In the genomic region with DNA sequence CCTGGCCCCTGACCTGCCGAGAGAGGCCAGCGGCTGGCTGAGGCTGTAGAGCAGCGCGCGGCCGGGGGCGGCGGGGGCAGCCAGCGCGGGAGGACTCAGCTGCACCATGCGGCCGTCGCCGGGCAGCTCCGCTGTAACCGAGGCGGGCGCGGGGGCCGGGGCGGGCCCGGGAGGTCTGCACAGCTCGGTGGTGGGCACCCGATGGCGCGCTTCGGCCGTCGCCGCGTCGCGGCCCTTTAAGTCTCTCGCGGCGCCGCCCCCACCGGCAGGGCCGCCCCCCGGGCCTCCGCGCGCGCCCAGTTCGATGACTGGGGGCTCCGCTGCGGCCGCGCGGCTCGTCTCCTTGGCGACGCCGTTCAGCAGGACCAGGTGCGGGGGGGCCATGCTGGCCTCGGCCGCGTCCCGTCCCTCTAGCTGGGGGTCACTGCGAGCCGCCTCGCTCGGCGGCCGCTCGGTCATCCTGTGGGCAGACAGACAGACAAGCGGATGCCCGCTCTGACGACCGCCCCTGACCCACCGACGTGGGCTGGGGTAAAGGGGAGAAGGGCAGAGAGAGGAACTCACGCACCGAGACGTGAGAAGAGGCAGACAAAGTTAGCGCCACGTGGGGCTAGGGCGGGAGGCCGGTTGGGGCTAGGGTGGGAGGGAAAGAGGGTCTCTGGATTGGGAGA, we compare ENCODE assay signal across 8 cellular contexts. TPM values are rescaled to one million over a fixed set of nuclear protein-coding genes. Genes with fewer than 3 reads are reported as not detected.
DNase-seq lines count a peak whose midpoint lies in the region; ATAC-seq and TF ChIP-seq lines count a peak whose summit lies in the region.

No MANE protein-coding gene starts in this region.

- DNase-seq in left ventricle myocardium superior (peak; percentile 37), sciatic nerve (ENCODE audit: low spot score) (peak; percentile 45), activated gamma-delta T cell treated with Interleukin-2 at 50 U/mL for 16 hours (no peak), GM03348 (ENCODE audit: low spot score) (no peak), RKO (ENCODE audit: low spot score) (no peak)

- no peaks in the 10 kb centered on the region for H3K4me1 ChIP-seq in HEK293 (ENCODE audit: control insufficient read depth, insufficient read depth, low read length)

- H3K4me3 ChIP-seq in HEK293 (ENCODE audit: low read depth, low read length) = peak overlapping the region; percentile 1; the same call in 1 of the 2 replicates

- H3K27ac ChIP-seq in HEK293 (ENCODE audit: extremely low read depth, low read depth, low read length) = no peak overlapping the region; the same call in 1 of the 2 replicates

- no peaks in the 10 kb centered on the region for H3K9me3 ChIP-seq in HEK293 (ENCODE audit: control insufficient read depth, insufficient read depth, low read depth, low read length)

- ATAC-seq in SK-N-SH treated with all-trans-retinoic acid at 6 μM for 48 hours (peak; percentile 40), left ventricle myocardium superior (peak; percentile 13), sciatic nerve (no peak), GM18498 (IDR thresholded peaks at IDR 0.05; ENCODE audit: unreplicated experiment) (no peak)

- CTCF ChIA-PET in HEK293 (lab: Yijun Ruan, JAX) = no interaction called here

- POLR2A ChIA-PET in HEK293 (lab: Yijun Ruan, JAX) = no interaction called here

- TF ChIP-seq CTCF in HEK293 (tag by site-specific recombination; IDR thresholded peaks at IDR 0.05) = no peak

- intact Hi-C loops in left ventricle myocardium superior (cut with micrococcal nuclease) (no loop called here), sciatic nerve (cut with DNase I) (no loop called here)

- no peaks in the 10 kb centered on the region for H3K36me3 ChIP-seq in HEK293 (ENCODE audit: control insufficient read depth in 2 of 2, insufficient read depth in 1 of 2, low read length in 2 of 2)

TF ChIP-seq in HEK293, 187 proteins besides CTCF, POLR2A, EP300 and RAD21:
- TF ChIP-seq ZNF473 (tag by site-specific recombination; IDR thresholded peaks at IDR 0.05) (no peak), ZBTB26 (tag by site-specific recombination; optimal IDR thresholded peaks at IDR 0.05) (peak; percentile 19), OSR2 (tag by site-specific recombination; IDR thresholded peaks at IDR 0.05) (no peak), ZXDB (tag by site-specific recombination; IDR thresholded peaks at IDR 0.05) (no peak), ZNF596 (tag by site-specific recombination; IDR thresholded peaks at IDR 0.05) (no peak)
- TF ChIP-seq, protein P1, sequence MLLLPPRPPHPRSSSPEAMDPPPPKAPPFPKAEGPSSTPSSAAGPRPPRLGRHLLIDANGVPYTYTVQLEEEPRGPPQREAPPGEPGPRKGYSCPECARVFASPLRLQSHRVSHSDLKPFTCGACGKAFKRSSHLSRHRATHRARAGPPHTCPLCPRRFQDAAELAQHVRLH (tag by site-specific recombination; IDR thresholded peaks at IDR 0.05) = no peak
TF ChIP-seq in HEK293: peak in this region for 1.

TF ChIP-seq in SK-N-SH treated with all-trans-retinoic acid at 6 μM for 48 hours, 23 proteins besides CTCF, POLR2A, EP300 and RAD21:
- TF ChIP-seq, protein P2, sequence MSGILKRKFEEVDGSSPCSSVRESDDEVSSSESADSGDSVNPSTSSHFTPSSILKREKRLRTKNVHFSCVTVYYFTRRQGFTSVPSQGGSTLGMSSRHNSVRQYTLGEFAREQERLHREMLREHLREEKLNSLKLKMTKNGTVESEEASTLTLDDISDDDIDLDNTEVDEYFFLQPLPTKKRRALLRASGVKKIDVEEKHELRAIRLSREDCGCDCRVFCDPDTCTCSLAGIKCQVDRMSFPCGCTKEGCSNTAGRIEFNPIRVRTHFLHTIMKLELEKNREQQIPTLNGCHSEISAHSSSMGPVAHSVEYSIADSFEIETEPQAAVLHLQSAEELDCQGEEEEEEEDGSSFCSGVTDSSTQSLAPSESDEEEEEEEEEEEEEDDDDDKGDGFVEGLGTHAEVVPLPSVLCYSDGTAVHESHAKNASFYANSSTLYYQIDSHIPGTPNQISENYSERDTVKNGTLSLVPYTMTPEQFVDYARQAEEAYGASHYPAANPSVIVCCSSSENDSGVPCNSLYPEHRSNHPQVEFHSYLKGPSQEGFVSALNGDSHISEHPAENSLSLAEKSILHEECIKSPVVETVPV (CRISPR knock-in tag; IDR thresholded peaks at IDR 0.05) = no peak
- TF ChIP-seq ZNF565 (CRISPR knock-in tag; conservative IDR thresholded peaks at IDR 0.05; ENCODE audit: low read depth) (no peak), ZC3H10 (CRISPR knock-in tag; IDR thresholded peaks at IDR 0.05) (no peak), TOX (CRISPR knock-in tag; IDR thresholded peaks at IDR 0.05; ENCODE audit: borderline replicate concordance) (no peak), ISL1 (CRISPR knock-in tag; IDR thresholded peaks at IDR 0.05) (no peak), SNAI2 (CRISPR knock-in tag; IDR thresholded peaks at IDR 0.05) (no peak), ZFP3 (CRISPR knock-in tag; IDR thresholded peaks at IDR 0.05) (no peak), PPARA (CRISPR knock-in tag; IDR thresholded peaks at IDR 0.05; ENCODE audit: borderline replicate concordance) (no peak), ZNF8 (CRISPR knock-in tag; IDR thresholded peaks at IDR 0.05) (no peak), CSDC2 (CRISPR knock-in tag; IDR thresholded peaks at IDR 0.05) (no peak), OSR1 (CRISPR knock-in tag; IDR thresholded peaks at IDR 0.05) (no peak), ZFP30 (CRISPR knock-in tag; IDR thresholded peaks at IDR 0.05) (no peak), GLIS3 (CRISPR knock-in tag; IDR thresholded peaks at IDR 0.05) (no peak), RARB (CRISPR knock-in tag; IDR thresholded peaks at IDR 0.05) (no peak), ESRRG (CRISPR knock-in tag; IDR thresholded peaks at IDR 0.05) (no peak), BACH2 (CRISPR knock-in tag; IDR thresholded peaks at IDR 0.05; ENCODE audit: borderline replicate concordance) (no peak), ARNTL (CRISPR knock-in tag; IDR thresholded peaks at IDR 0.05; ENCODE audit: borderline replicate concordance, low read depth) (no peak)
- TF ChIP-seq, protein P3, sequence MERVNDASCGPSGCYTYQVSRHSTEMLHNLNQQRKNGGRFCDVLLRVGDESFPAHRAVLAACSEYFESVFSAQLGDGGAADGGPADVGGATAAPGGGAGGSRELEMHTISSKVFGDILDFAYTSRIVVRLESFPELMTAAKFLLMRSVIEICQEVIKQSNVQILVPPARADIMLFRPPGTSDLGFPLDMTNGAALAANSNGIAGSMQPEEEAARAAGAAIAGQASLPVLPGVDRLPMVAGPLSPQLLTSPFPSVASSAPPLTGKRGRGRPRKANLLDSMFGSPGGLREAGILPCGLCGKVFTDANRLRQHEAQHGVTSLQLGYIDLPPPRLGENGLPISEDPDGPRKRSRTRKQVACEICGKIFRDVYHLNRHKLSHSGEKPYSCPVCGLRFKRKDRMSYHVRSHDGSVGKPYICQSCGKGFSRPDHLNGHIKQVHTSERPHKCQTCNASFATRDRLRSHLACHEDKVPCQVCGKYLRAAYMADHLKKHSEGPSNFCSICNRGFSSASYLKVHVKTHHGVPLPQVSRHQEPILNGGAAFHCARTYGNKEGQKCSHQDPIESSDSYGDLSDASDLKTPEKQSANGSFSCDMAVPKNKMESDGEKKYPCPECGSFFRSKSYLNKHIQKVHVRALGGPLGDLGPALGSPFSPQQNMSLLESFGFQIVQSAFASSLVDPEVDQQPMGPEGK (CRISPR knock-in tag; IDR thresholded peaks at IDR 0.05; ENCODE audit: borderline replicate concordance) = no peak
- TF ChIP-seq, protein P4, sequence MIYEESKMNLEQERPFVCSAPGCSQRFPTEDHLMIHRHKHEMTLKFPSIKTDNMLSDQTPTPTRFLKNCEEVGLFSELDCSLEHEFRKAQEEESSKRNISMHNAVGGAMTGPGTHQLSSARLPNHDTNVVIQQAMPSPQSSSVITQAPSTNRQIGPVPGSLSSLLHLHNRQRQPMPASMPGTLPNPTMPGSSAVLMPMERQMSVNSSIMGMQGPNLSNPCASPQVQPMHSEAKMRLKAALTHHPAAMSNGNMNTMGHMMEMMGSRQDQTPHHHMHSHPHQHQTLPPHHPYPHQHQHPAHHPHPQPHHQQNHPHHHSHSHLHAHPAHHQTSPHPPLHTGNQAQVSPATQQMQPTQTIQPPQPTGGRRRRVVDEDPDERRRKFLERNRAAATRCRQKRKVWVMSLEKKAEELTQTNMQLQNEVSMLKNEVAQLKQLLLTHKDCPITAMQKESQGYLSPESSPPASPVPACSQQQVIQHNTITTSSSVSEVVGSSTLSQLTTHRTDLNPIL (CRISPR knock-in tag; IDR thresholded peaks at IDR 0.05; ENCODE audit: low read depth) = no peak
TF ChIP-seq in SK-N-SH treated with all-trans-retinoic acid at 6 μM for 48 hours: peak in this region for 0.

RNA-seq across cellular contexts. Expression of gene TAL1, which starts 6.5 kb away (rescaled TPM):
- total RNA-seq in left ventricle myocardium superior (3.7 TPM), sciatic nerve (13.6 TPM)

RNA-seq across cellular contexts. Expression of gene PDZK1IP1, which starts 35.7 kb away (rescaled TPM):
- total RNA-seq in left ventricle myocardium superior (not detected), sciatic nerve (2.4 TPM)

Comparison
In these comparisons a context has a peak if more than half of its experiments do, and no peak if none do; other contexts are left out.
1. ATAC-seq: peak in SK-N-SH treated with all-trans-retinoic acid at 6 μM for 48 hours (single experiment) and left ventricle myocardium superior (single experiment); none in sciatic nerve (single experiment) and GM18498 (single experiment).
2. DNase-seq: peak in left ventricle myocardium superior (single experiment) and sciatic nerve (single experiment); none in activated gamma-delta T cell treated with Interleukin-2 at 50 U/mL for 16 hours (single experiment), GM03348 (single experiment) and RKO (single experiment).